In the genomic region with DNA sequence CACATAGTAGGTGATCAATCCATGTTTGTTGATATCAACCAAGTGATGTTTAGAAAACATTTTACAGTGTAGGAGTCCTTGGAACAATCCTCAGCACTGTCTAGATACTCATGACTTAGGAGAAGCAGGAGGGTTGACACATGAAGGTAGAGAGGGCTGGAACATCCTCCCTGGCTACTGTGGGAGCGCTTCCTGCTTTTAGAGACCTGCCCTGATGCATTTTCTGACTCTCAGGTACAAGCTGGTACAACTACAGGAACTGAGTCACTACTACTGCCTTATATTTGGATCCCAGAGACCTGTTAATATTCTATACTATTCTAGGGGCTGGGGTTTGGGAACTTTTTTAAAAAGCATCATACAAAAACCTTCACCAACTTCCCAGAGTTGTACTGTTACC, we compare ENCODE assay signal across 29 cellular contexts. TPM values are rescaled to one million over a fixed set of nuclear protein-coding genes. Genes with fewer than 3 reads are reported as not detected.
"Had no signal": no experiment of that assay in that cellular context is flagged by ENCODE, and none has a peak within 500 bp of the region (broad histone marks: within the 10 kb centered on the region; RNA-seq: fewer than 3 reads in every experiment).

No MANE protein-coding gene starts in this region.

- FAIRE-seq: pancreas, small intestine, urothelium cell line had no signal

- H3K9me3 ChIP-seq: neutrophil, pancreas, psoas muscle, right lobe of liver, sigmoid colon, stomach, thoracic aorta, thyroid gland, tibial nerve, upper lobe of left lung, vagina had no signal

- H3K4me3 ChIP-seq: pancreas, psoas muscle, right lobe of liver, sigmoid colon, stomach, thoracic aorta, thyroid gland, tibial nerve, upper lobe of left lung, vagina had no signal

- DNase-seq: nephron progenitor cell; nucleus accumbens; pancreas; posterior cingulate gyrus; psoas muscle; right cardiac atrium; right lobe of liver; sigmoid colon; small intestine; stimulated activated CD4-positive, alpha-beta T cell treated with anti-CD3 and anti-CD28 coated beads, Interleukin-15, amount 100 ng/mL, for 24 hours; stimulated activated CD4-positive, alpha-beta T cell treated with anti-CD3 and anti-CD28 coated beads, Interleukin-2, amount 100 ng/mL, for 24 hours; stimulated activated CD4-positive, alpha-beta T cell treated with anti-CD3 and anti-CD28 coated beads, Interleukin-2, amount 100 ng/mL, for 48 hours; stimulated activated CD4-positive, alpha-beta T cell treated with anti-CD3 and anti-CD28 coated beads, Interleukin-4, amount 100 ng/mL, for 24 hours; stimulated activated naive B cell treated with anti-CD40 and anti-IgM and Interleukin-4, amounts not matched to agents 10 μg/mL and 1 μg/mL and 100 μg/mL, for 72 hours; stimulated activated naive CD4-positive, alpha-beta T cell treated with Interleukin-2 at 50 U/mL for 16 hours; stomach; thyroid gland; trophoblast cell; upper lobe of left lung had no signal

- H3K27me3 ChIP-seq: pancreas, right lobe of liver, sigmoid colon, stomach, thyroid gland, tibial nerve, upper lobe of left lung, vagina had no signal

- H3K36me3 Mint-ChIP-seq: natural killer cell treated with Interleukin-12 subunit alpha and Interleukin-12 subunit beta and Interleukin-15 and Interleukin-18, amount 100 ng/mL, for 72 hours; stimulated activated effector memory CD8-positive, alpha-beta T cell treated with anti-CD3 and anti-CD28 coated beads, Interleukin-12 subunit alpha, Interleukin-12 subunit beta, amount 100 ng/mL, for 72 hours; stimulated activated naive B cell treated with anti-CD40 and anti-IgM and Interleukin-4, amounts not matched to agents 10 μg/mL and 1 μg/mL and 100 μg/mL, for 72 hours had no signal

- H3K36me3 ChIP-seq: neutrophil, pancreas, right lobe of liver, sigmoid colon, stomach, thoracic aorta, thyroid gland, tibial nerve, upper lobe of left lung, vagina had no signal

- H3K27ac ChIP-seq: neutrophil, pancreas, psoas muscle, right lobe of liver, sigmoid colon, stomach, thoracic aorta, thyroid gland, tibial nerve, upper lobe of left lung, vagina had no signal

- H3K4me3 Mint-ChIP-seq: natural killer cell treated with Interleukin-12 subunit alpha and Interleukin-12 subunit beta and Interleukin-15 and Interleukin-18, amount 100 ng/mL, for 72 hours; nephron progenitor cell; neural crest cell; stimulated activated effector memory CD8-positive, alpha-beta T cell treated with anti-CD3 and anti-CD28 coated beads, Interleukin-12 subunit alpha, Interleukin-12 subunit beta, amount 100 ng/mL, for 72 hours; stimulated activated naive B cell treated with anti-CD40 and anti-IgM and Interleukin-4, amounts not matched to agents 10 μg/mL and 1 μg/mL and 100 μg/mL, for 72 hours; stimulated activated naive CD8-positive, alpha-beta T cell treated with anti-CD3 and anti-CD28 coated beads, Interleukin-15, Interleukin-2, amounts not matched to agents 100 ng/mL and 50 ng/mL, for 24 hours had no signal

- H3K9me3 Mint-ChIP-seq: natural killer cell treated with Interleukin-12 subunit alpha and Interleukin-12 subunit beta and Interleukin-15 and Interleukin-18, amount 100 ng/mL, for 72 hours; nephron progenitor cell; neural crest cell; stimulated activated effector memory CD8-positive, alpha-beta T cell treated with anti-CD3 and anti-CD28 coated beads, Interleukin-12 subunit alpha, Interleukin-12 subunit beta, amount 100 ng/mL, for 72 hours; stimulated activated naive B cell treated with anti-CD40 and anti-IgM and Interleukin-4, amounts not matched to agents 10 μg/mL and 1 μg/mL and 100 μg/mL, for 72 hours; stimulated activated naive CD8-positive, alpha-beta T cell treated with anti-CD3 and anti-CD28 coated beads, Interleukin-15, Interleukin-2, amounts not matched to agents 100 ng/mL and 50 ng/mL, for 24 hours had no signal

- H3K4me1 Mint-ChIP-seq: nephron progenitor cell; neural crest cell; stimulated activated effector memory CD8-positive, alpha-beta T cell treated with anti-CD3 and anti-CD28 coated beads, Interleukin-12 subunit alpha, Interleukin-12 subunit beta, amount 100 ng/mL, for 72 hours; stimulated activated naive B cell treated with anti-CD40 and anti-IgM and Interleukin-4, amounts not matched to agents 10 μg/mL and 1 μg/mL and 100 μg/mL, for 72 hours had no signal

- H3K4me1 ChIP-seq: pancreas, psoas muscle, right lobe of liver, sigmoid colon, stomach, thyroid gland, tibial nerve, upper lobe of left lung, vagina had no signal

- ATAC-seq: natural killer cell treated with Interleukin-12 subunit alpha and Interleukin-12 subunit beta and Interleukin-15 and Interleukin-18, amount 100 ng/mL, for 72 hours; pancreas; psoas muscle; right cardiac atrium; right lobe of liver; stimulated activated effector memory CD8-positive, alpha-beta T cell treated with anti-CD3 and anti-CD28 coated beads, Interleukin-12 subunit alpha, Interleukin-12 subunit beta, amount 100 ng/mL, for 72 hours; stimulated activated naive B cell treated with anti-CD40 and anti-IgM and Interleukin-4, amounts not matched to agents 10 μg/mL and 1 μg/mL and 100 μg/mL, for 72 hours had no signal

- H3K27ac Mint-ChIP-seq: natural killer cell treated with Interleukin-12 subunit alpha and Interleukin-12 subunit beta and Interleukin-15 and Interleukin-18, amount 100 ng/mL, for 72 hours; nephron progenitor cell; progenitor cell of endocrine pancreas; stimulated activated effector memory CD8-positive, alpha-beta T cell treated with anti-CD3 and anti-CD28 coated beads, Interleukin-12 subunit alpha, Interleukin-12 subunit beta, amount 100 ng/mL, for 72 hours; stimulated activated naive B cell treated with anti-CD40 and anti-IgM and Interleukin-4, amounts not matched to agents 10 μg/mL and 1 μg/mL and 100 μg/mL, for 72 hours; stimulated activated naive CD8-positive, alpha-beta T cell treated with anti-CD3 and anti-CD28 coated beads, Interleukin-15, Interleukin-2, amounts not matched to agents 100 ng/mL and 50 ng/mL, for 24 hours had no signal

- H3K27me3 Mint-ChIP-seq: progenitor cell of endocrine pancreas had no signal

RNA-seq across cellular contexts. Expression of a gene that starts 20.1 kb away (rescaled TPM):
- total RNA-seq: right lobe of liver, thyroid gland, vagina had no signal
